ENCODE assay signal across 8 cellular contexts in genomic region chr10:123043409-123043925, GRCh38. TPM values are rescaled to one million over a fixed set of nuclear protein-coding genes. Genes with fewer than 3 reads are reported as not detected.
DNase-seq lines count a peak whose midpoint lies in the region; ATAC-seq and TF ChIP-seq lines count a peak whose summit lies in the region.

No MANE protein-coding gene starts in this region.

- no peak overlapping the region for H3K4me3 ChIP-seq in PC-3 (ENCODE audit: low read length)
- H3K4me3 ChIP-seq in sigmoid colon = no peak overlapping the region

- H3K27me3 Mint-ChIP-seq in Calu3 (ENCODE audit: unreplicated experiment) = no peaks in the 10 kb centered on the region
- no peaks in the 10 kb centered on the region for H3K27me3 Mint-ChIP-seq in activated naive CD4-positive, alpha-beta T cell treated with anti-CD3 and anti-CD28 coated beads for 36 hours (ENCODE audit: low read depth)

- H3K9ac ChIP-seq in PC-3 (ENCODE audit: low read length) = no peak overlapping the region

- no peak for TF ChIP-seq POLR2A in sigmoid colon (IDR thresholded peaks at IDR 0.05)

- no peaks in the 10 kb centered on the region for H3K9me3 Mint-ChIP-seq in Calu3 (ENCODE audit: low read depth, unreplicated experiment)
- H3K9me3 Mint-ChIP-seq in activated naive CD4-positive, alpha-beta T cell treated with anti-CD3 and anti-CD28 coated beads for 36 hours = no peaks in the 10 kb centered on the region

- H3K9me2 ChIP-seq in PC-3 (replicated peaks; ENCODE audit: low read length) = no peaks in the 10 kb centered on the region

- H4K20me1 ChIP-seq in PC-3 (ENCODE audit: low read length) = no peaks in the 10 kb centered on the region

- WGBS in sigmoid colon, 2 donors = 3 to 11% methylated on average over 5 of the region's 5 CpGs

- DNase-seq in Calu3 (peak; percentile 51), KBM-7 (peak; percentile 77), PC-3 (peak; percentile 76), head of caudate nucleus (peak; percentile 29 to 88 (median 74)), sigmoid colon (no peak)
- peak; percentile 60 for DNase-seq in activated naive CD4-positive, alpha-beta T cell treated with anti-CD3 and anti-CD28 coated beads for 36 hours

- H3K27ac ChIP-seq in PC-3 (ENCODE audit: low read length) (no peak overlapping the region), sigmoid colon (no peak overlapping the region)

- TF ChIP-seq EP300 in sigmoid colon (IDR thresholded peaks at IDR 0.05) = no peak

- ATAC-seq in GM21360 (IDR thresholded peaks at IDR 0.05; ENCODE audit: unreplicated experiment) = peak; percentile 83
- peak; percentile 96 for ATAC-seq in PC-3
- no peak for ATAC-seq in GM18867 (IDR thresholded peaks at IDR 0.05; ENCODE audit: unreplicated experiment)

- H3K27me3 ChIP-seq in PC-3 (ENCODE audit: low read length) (no peaks in the 10 kb centered on the region), sigmoid colon (no peaks in the 10 kb centered on the region)

- BruUV-seq in Calu3 (replicated peaks; lab: Mats Ljungman, UMichigan) (no TSS peak), PC-3 (replicated peaks; lab: Mats Ljungman, UMichigan) (no TSS peak)

- H3K4me1 ChIP-seq in PC-3 (ENCODE audit: insufficient read depth, low read length) (no peaks in the 10 kb centered on the region), sigmoid colon (no peaks in the 10 kb centered on the region)

- no peaks in the 10 kb centered on the region for H3K36me3 Mint-ChIP-seq in Calu3 (ENCODE audit: insufficient read depth, unreplicated experiment)
- H3K36me3 Mint-ChIP-seq in activated naive CD4-positive, alpha-beta T cell treated with anti-CD3 and anti-CD28 coated beads for 36 hours (ENCODE audit: low read depth) = peaks cover 11% of the 10 kb centered on the region

- H3K36me3 ChIP-seq in PC-3 (ENCODE audit: low read depth, low read length) (no peaks in the 10 kb centered on the region), sigmoid colon (peaks cover 0 to 67% (median 13%) of the 10 kb centered on the region in 4 donors)

- no peak overlapping the region for H3K4me2 ChIP-seq in PC-3 (ENCODE audit: low read length)

- POLR2A ChIA-PET in PC-3 (lab: Charles Lee; ENCODE audit: unreplicated experiment) = no interaction called here

- TF ChIP-seq CTCF in Calu3 (IDR thresholded peaks at IDR 0.05; ENCODE audit: unreplicated experiment) = peak; percentile 58
- TF ChIP-seq CTCF in PC-3 (conservative IDR thresholded peaks at IDR 0.05; ENCODE audit: low read depth, low read length) = peak; percentile 83
- TF ChIP-seq CTCF in sigmoid colon (IDR thresholded peaks at IDR 0.05) = peak in 3 of 4 experiments; percentile 29 to 56 (median 44)

- no peak overlapping the region for H3K4me3 Mint-ChIP-seq in Calu3 (ENCODE audit: low read depth, unreplicated experiment)
- H3K4me3 Mint-ChIP-seq in activated naive CD4-positive, alpha-beta T cell treated with anti-CD3 and anti-CD28 coated beads for 36 hours = no peak overlapping the region

- intact Hi-C loops in Calu3 (cut with micrococcal nuclease; ENCODE audit: unreplicated experiment) = loop anchor here (1.0 to 5.0 kb wide), 3 partner anchors 89 to 516 kb away; no protein-coding TSS in a partner anchor
- intact Hi-C loops in PC-3 (cut with micrococcal nuclease) = loop anchor here (1.0 to 10.0 kb wide), 5 partner anchors 89 to 924 kb away; no protein-coding TSS in a partner anchor
- intact Hi-C loops in activated naive CD4-positive, alpha-beta T cell treated with anti-CD3 and anti-CD28 coated beads for 36 hours (cut with micrococcal nuclease) = loop anchor here (1.0 to 10.0 kb wide), 4 partner anchors 90 to 921 kb away; no protein-coding TSS in a partner anchor
- intact Hi-C loops in head of caudate nucleus (cut with DNase I) = loop anchor here (5.0 kb wide), 1 partner anchor 514 kb away; no protein-coding TSS in a partner anchor
- intact Hi-C loops in sigmoid colon (cut with DNase I) = loop anchor here (5.0 kb wide), 1 partner anchor 514 kb away; no protein-coding TSS in a partner anchor

- H3F3A ChIP-seq in PC-3 (ENCODE audit: low read length, unreplicated experiment) = no peaks in the 10 kb centered on the region

- no peak overlapping the region for H3K27ac Mint-ChIP-seq in Calu3 (ENCODE audit: unreplicated experiment)
- no peak overlapping the region for H3K27ac Mint-ChIP-seq in activated naive CD4-positive, alpha-beta T cell treated with anti-CD3 and anti-CD28 coated beads for 36 hours

- no peaks in the 10 kb centered on the region for H3K9me3 ChIP-seq in PC-3 (ENCODE audit: low read length)
- H3K9me3 ChIP-seq in sigmoid colon = no peaks in the 10 kb centered on the region

- no peaks in the 10 kb centered on the region for H3K79me2 ChIP-seq in PC-3 (ENCODE audit: low read length)

- H2AFZ ChIP-seq in PC-3 (ENCODE audit: low read length) = no peak overlapping the region

- in situ Hi-C loops in KBM-7 (cut with MboI; ENCODE audit: low pct_unique_long_range_greater_than_20kb, low sequenced_read_pairs) = loop anchor here (25.0 kb wide), 1 partner anchor 519 kb away; no protein-coding TSS in a partner anchor

- CTCF ChIA-PET in Calu3 (lab: Charles Lee) (interaction anchor here (1.0 to 1.4 kb wide), 3 partner anchors 10 to 520 kb away, joined by 3 to 5 read pairs (median 3); no protein-coding TSS in a partner anchor), PC-3 (lab: Charles Lee) (interaction anchor here (0.5 to 0.9 kb wide), 4 partner anchors 23 to 515 kb away, joined by 3 read pairs; no protein-coding TSS in a partner anchor)
- CTCF ChIA-PET in activated naive CD4-positive, alpha-beta T cell treated with anti-CD3 and anti-CD28 coated beads for 36 hours (lab: Charles Lee) = interaction anchor here (0.9 to 2.0 kb wide), 7 partner anchors 10 to 516 kb away, joined by 3 to 5 read pairs (median 3); no protein-coding TSS in a partner anchor

- no peaks in the 10 kb centered on the region for H3K4me1 Mint-ChIP-seq in Calu3 (ENCODE audit: low read depth, unreplicated experiment)
- H3K4me1 Mint-ChIP-seq in activated naive CD4-positive, alpha-beta T cell treated with anti-CD3 and anti-CD28 coated beads for 36 hours (ENCODE audit: low read depth) = peaks cover 3% of the 10 kb centered on the region

RNA-seq across cellular contexts. Expression of gene ACADSB, which starts 34.7 kb away (rescaled TPM):
- 8.7 and 11.3 TPM in 2 replicates for total RNA-seq in Calu3 (2022)
- total RNA-seq in PC-3 (2014; rRNA removed) = 2.8 and 3.2 TPM in 2 replicates
- total RNA-seq in activated naive CD4-positive, alpha-beta T cell treated with anti-CD3 and anti-CD28 coated beads for 36 hours = 10 to 100 TPM; 19.8 to 21.8 TPM
- total RNA-seq in sigmoid colon = 10 to 100 TPM; 15.0 to 18.7 (median 16.8) TPM
- 10 to 100 TPM in 2 of 3 donors, 1 to 10 TPM in 1; 7.6 to 14.8 (median 12.6) TPM for polyA plus RNA-seq in sigmoid colon

RNA-seq across cellular contexts. Expression of gene IKZF5, which starts 34.9 kb away (rescaled TPM):
- total RNA-seq in Calu3 (2022) = 5.8 and 9.2 TPM in 2 replicates
- 1.6 TPM in 2 replicates for total RNA-seq in PC-3 (2014; rRNA removed)
- 10 to 100 TPM; 15.3 to 16.2 TPM for total RNA-seq in activated naive CD4-positive, alpha-beta T cell treated with anti-CD3 and anti-CD28 coated beads for 36 hours
- total RNA-seq in sigmoid colon = 10 to 100 TPM in 3 of 4 donors, 1 to 10 TPM in 1; 9.4 to 16.4 (median 13.4) TPM
- polyA plus RNA-seq in sigmoid colon = 1 to 10 TPM; 4.4 to 8.0 (median 6.0) TPM
